In genomic region chr14:87869619-87870583, GRCh38 we compare ENCODE assay signal across 11 cellular contexts.
DNase-seq lines count a peak whose midpoint lies in the region; ATAC-seq, FAIRE-seq and TF ChIP-seq lines count a peak whose summit lies in the region.
"Had no signal": no experiment of that assay in that cellular context is flagged by ENCODE, and none has a peak within 500 bp of the region (broad histone marks: within the 10 kb centered on the region; RNA-seq: fewer than 3 reads in every experiment).

No MANE protein-coding gene starts in this region.

- WGBS in GM12878 (ENCODE audit: insufficient coverage, insufficient replicate concordance, low lambda C conversion rate, missing lambda C conversion rate): 10% methylated on average over 4 of the region's 4 CpGs
- 57 to 65% methylated on average over 3 to 4 of the region's 4 CpGs for WGBS in body of pancreas, 2 donors

- FAIRE-seq in GM12878 (lab: Jason Lieb, UNC): no peak

- no peak overlapping the region for H3K4me2 ChIP-seq in GM12878 (ENCODE audit: control insufficient read depth, insufficient read depth)
- H3K4me2 ChIP-seq: BLaER1 had no signal

- H3K9ac ChIP-seq in GM12878 (ENCODE audit: control insufficient read depth, insufficient read depth, low read length): no peak overlapping the region
- H3K9ac ChIP-seq: BLaER1 had no signal

- in situ Hi-C loops in GM12878 (cut with MboI): no loop called here

- H3K4me1 ChIP-seq in GM12878 (ENCODE audit: control insufficient read depth, insufficient read depth, low read length) (no peaks in the 10 kb centered on the region), body of pancreas (no peaks in the 10 kb centered on the region)

- H3K4me1 Mint-ChIP-seq in activated T-cell treated with anti-CD3 and anti-CD28 coated beads, Interleukin-2, amount 50 U/mL, for 72 hours (ENCODE audit: low read depth): peaks cover 13% of the 10 kb centered on the region

- no peak for DNase-seq in activated T-cell treated with anti-CD3 and anti-CD28 coated beads, Interleukin-2, amount 50 U/mL, for 72 hours
- DNase-seq in activated T-cell treated with anti-CD3 and anti-CD28 coated beads, Interleukin-2, amount 50 U/mL, for 1 hour: no peak
- DNase-seq in GM12878 (ENCODE audit: low read depth, low spot score) (no peak), stromal cell of bone marrow (ENCODE audit: low read depth) (peak; percentile 85), body of pancreas (no peak)
- no peak for DNase-seq in stimulated activated CD4-positive, alpha-beta T cell treated with anti-CD3 and anti-CD28 coated beads, Interleukin-12 subunit alpha, Interleukin-12 subunit beta, amount 100 ng/mL, for 4 hours
- DNase-seq: SHP77 had no signal

- H3K4me3 ChIP-seq in GM12878 (no peak overlapping the region), body of pancreas (no peak overlapping the region)
- H3K4me3 ChIP-seq: BLaER1, cardiac muscle cell had no signal

- H3K27me3 Mint-ChIP-seq in activated T-cell treated with anti-CD3 and anti-CD28 coated beads, Interleukin-2, amount 50 U/mL, for 72 hours (ENCODE audit: low read depth): peaks cover 14% of the 10 kb centered on the region

- peak; percentile 93 to 97 for ATAC-seq in activated T-cell treated with anti-CD3 and anti-CD28 coated beads, Interleukin-2, amount 50 U/mL, for 72 hours (replicated peaks in 1 of 2)
- ATAC-seq in HG03196 (IDR thresholded peaks at IDR 0.05; ENCODE audit: unreplicated experiment) (peak; percentile 52), GM12878 (peak; percentile 48), HG02973 (IDR thresholded peaks at IDR 0.05; ENCODE audit: unreplicated experiment) (no peak), body of pancreas (no peak)

- H3K36me3 ChIP-seq in GM12878 (ENCODE audit: control insufficient read depth in 2 of 2, insufficient read depth in 2 of 2, low read length in 1 of 2) (no peaks in the 10 kb centered on the region), body of pancreas (replicated peaks in 1 of 2; ENCODE audit: insufficient read depth in 1 of 2, low read depth in 2 of 2) (no peaks in the 10 kb centered on the region)
- H3K36me3 ChIP-seq: BLaER1, cardiac muscle cell had no signal

- POLR2A ChIA-PET in GM12878 (lab: Charles Lee): no interaction called here

- H3K27ac ChIP-seq in GM12878 (ENCODE audit: control insufficient read depth, insufficient read depth) (no peak overlapping the region), body of pancreas (no peak overlapping the region)
- H3K27ac ChIP-seq: BLaER1, cardiac muscle cell had no signal

- CTCF ChIA-PET in GM12878 (lab: Yijun Ruan, JAX): interaction anchor here (0.7 kb wide), 1 partner anchor 126 kb away, joined by 3 read pairs; no protein-coding TSS in a partner anchor

- TF ChIP-seq POLR2A in GM12878 (IDR thresholded peaks at IDR 0.05; ENCODE audit: low read depth, low read length): no peak
- no peak for TF ChIP-seq POLR2A in body of pancreas (IDR thresholded peaks at IDR 0.05)

- no peaks in the 10 kb centered on the region for H3K79me2 ChIP-seq in GM12878 (ENCODE audit: control insufficient read depth, insufficient read depth, low read length)

- H4K20me1 ChIP-seq in GM12878 (ENCODE audit: control insufficient read depth, insufficient read depth): no peaks in the 10 kb centered on the region
- H4K20me1 ChIP-seq: BLaER1 had no signal

- TF ChIP-seq EP300 in GM12878 (IDR thresholded peaks at IDR 0.05; ENCODE audit: borderline replicate concordance in 1 of 2, control insufficient read depth in 1 of 2, low read depth in 2 of 2, low read length in 2 of 2): no peak

- H3K9me3 Mint-ChIP-seq in activated T-cell treated with anti-CD3 and anti-CD28 coated beads, Interleukin-2, amount 50 U/mL, for 72 hours: no peaks in the 10 kb centered on the region

- H3K27ac Mint-ChIP-seq in activated T-cell treated with anti-CD3 and anti-CD28 coated beads, Interleukin-2, amount 50 U/mL, for 72 hours: no peak overlapping the region

- no peak for TF ChIP-seq RAD21 in GM12878 (IDR thresholded peaks at IDR 0.05; ENCODE audit: insufficient read depth, low read depth, low read length)

- H3K27me3 ChIP-seq in GM12878 (replicated peaks in 1 of 2; ENCODE audit: control insufficient read depth in 2 of 2, insufficient read depth in 2 of 2, low read length in 1 of 2) (no peaks in the 10 kb centered on the region), body of pancreas (no peaks in the 10 kb centered on the region)
- H3K27me3 ChIP-seq: BLaER1, cardiac muscle cell had no signal

- H3K9me3 ChIP-seq in GM12878 (replicated peaks; ENCODE audit: control insufficient read depth, insufficient read depth, low read length) (no peaks in the 10 kb centered on the region), body of pancreas (no peaks in the 10 kb centered on the region)

- intact Hi-C loops in GM12878 (cut with micrococcal nuclease; ENCODE audit: unreplicated experiment) (no loop called here), body of pancreas (cut with DNase I) (no loop called here)

- H2AFZ ChIP-seq in GM12878 (ENCODE audit: control insufficient read depth, low read depth, low read length): no peak overlapping the region

- no TSS peak for BruUV-seq in GM12878 (replicated peaks; lab: Mats Ljungman, UMichigan)

- SMC1A ChIA-PET in GM12878 (lab: Charles Lee; ENCODE audit: uncharacterized antibody, unreplicated experiment): no interaction called here

- RAD21 ChIA-PET in GM12878 (lab: Charles Lee; ENCODE audit: unreplicated experiment): no interaction called here

- H3K4me3 Mint-ChIP-seq in activated T-cell treated with anti-CD3 and anti-CD28 coated beads, Interleukin-2, amount 50 U/mL, for 72 hours: no peak overlapping the region

- no peaks in the 10 kb centered on the region for H3K36me3 Mint-ChIP-seq in activated T-cell treated with anti-CD3 and anti-CD28 coated beads, Interleukin-2, amount 50 U/mL, for 72 hours (ENCODE audit: insufficient read depth in 2 of 2)

- no peak for TF ChIP-seq CTCF in GM12878 (IDR thresholded peaks at IDR 0.05 in 2 of 3, conservative IDR thresholded peaks at IDR 0.05 in 1 of 3; ENCODE audit: control insufficient read depth in 2 of 3, extremely low read depth in 1 of 3, insufficient read depth in 1 of 3, low read depth in 3 of 3, low read length in 3 of 3)
- no peak for TF ChIP-seq CTCF in body of pancreas (IDR thresholded peaks at IDR 0.05)

TF ChIP-seq in GM12878, 131 proteins besides CTCF, POLR2A, EP300 and RAD21:
- no peak; the same call in 1 of the 2 replicates for TF ChIP-seq BMI1 (IDR thresholded peaks at IDR 0.05; ENCODE audit: borderline replicate concordance)
- TF ChIP-seq RUNX3 (IDR thresholded peaks at IDR 0.05; ENCODE audit: low read length): peak; percentile 53; the same call in 1 of the 2 replicates
- TF ChIP-seq IKZF1 (conservative IDR thresholded peaks at IDR 0.05): peak; percentile 52
- TF ChIP-seq ZNF622 (IDR thresholded peaks at IDR 0.05): no peak
- TF ChIP-seq, protein P1, sequence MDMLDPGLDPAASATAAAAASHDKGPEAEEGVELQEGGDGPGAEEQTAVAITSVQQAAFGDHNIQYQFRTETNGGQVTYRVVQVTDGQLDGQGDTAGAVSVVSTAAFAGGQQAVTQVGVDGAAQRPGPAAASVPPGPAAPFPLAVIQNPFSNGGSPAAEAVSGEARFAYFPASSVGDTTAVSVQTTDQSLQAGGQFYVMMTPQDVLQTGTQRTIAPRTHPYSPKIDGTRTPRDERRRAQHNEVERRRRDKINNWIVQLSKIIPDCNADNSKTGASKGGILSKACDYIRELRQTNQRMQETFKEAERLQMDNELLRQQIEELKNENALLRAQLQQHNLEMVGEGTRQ (IDR thresholded peaks at IDR 0.05; ENCODE audit: borderline replicate concordance, low read depth, low read length): no peak
- TF ChIP-seq IKZF2 (IDR thresholded peaks at IDR 0.05): peak; percentile 25 to 33; a peak in 2 of 4 replicates
- TF ChIP-seq PAX8 (IDR thresholded peaks at IDR 0.05): no peak
- TF ChIP-seq DPF2 (IDR thresholded peaks at IDR 0.05): peak; percentile 73; the same call in 1 of the 2 replicates
- no peak for TF ChIP-seq SUPT20H (IDR thresholded peaks at IDR 0.05; ENCODE audit: borderline replicate concordance, control insufficient read depth, low read depth, low read length)
- no peak for TF ChIP-seq NFIC (IDR thresholded peaks at IDR 0.05; ENCODE audit: low read depth, low read length)
- TF ChIP-seq HCFC1 (IDR thresholded peaks at IDR 0.05; ENCODE audit: low read length): no peak
- TF ChIP-seq MTA2 (IDR thresholded peaks at IDR 0.05; ENCODE audit: low read depth): peak; percentile 65
- TF ChIP-seq, protein P2, sequence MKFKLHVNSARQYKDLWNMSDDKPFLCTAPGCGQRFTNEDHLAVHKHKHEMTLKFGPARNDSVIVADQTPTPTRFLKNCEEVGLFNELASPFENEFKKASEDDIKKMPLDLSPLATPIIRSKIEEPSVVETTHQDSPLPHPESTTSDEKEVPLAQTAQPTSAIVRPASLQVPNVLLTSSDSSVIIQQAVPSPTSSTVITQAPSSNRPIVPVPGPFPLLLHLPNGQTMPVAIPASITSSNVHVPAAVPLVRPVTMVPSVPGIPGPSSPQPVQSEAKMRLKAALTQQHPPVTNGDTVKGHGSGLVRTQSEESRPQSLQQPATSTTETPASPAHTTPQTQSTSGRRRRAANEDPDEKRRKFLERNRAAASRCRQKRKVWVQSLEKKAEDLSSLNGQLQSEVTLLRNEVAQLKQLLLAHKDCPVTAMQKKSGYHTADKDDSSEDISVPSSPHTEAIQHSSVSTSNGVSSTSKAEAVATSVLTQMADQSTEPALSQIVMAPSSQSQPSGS (IDR thresholded peaks at IDR 0.05; ENCODE audit: low read length): 0 out of 2 replicates have a peak, but pooled peaks have one; percentile 17
- no peak for TF ChIP-seq HDGF (IDR thresholded peaks at IDR 0.05)
- peak; percentile 64 for TF ChIP-seq JUNB (IDR thresholded peaks at IDR 0.05)
- no peak for TF ChIP-seq NBN (IDR thresholded peaks at IDR 0.05)
- peak; percentile 77 for TF ChIP-seq ATF7 (IDR thresholded peaks at IDR 0.05; ENCODE audit: low read depth)

Comparison
In these comparisons a context has a peak if more than half of its experiments do, and no peak if none do; other contexts are left out.
1. ATAC-seq: peak in activated T-cell treated with anti-CD3 and anti-CD28 coated beads, Interleukin-2, amount 50 U/mL, for 72 hours (2 of 2), HG03196 (single experiment) and GM12878 (single experiment); none in HG02973 (single experiment) and body of pancreas (single experiment).